12 cellular contexts compared by ENCODE assay signal in the genomic region with DNA sequence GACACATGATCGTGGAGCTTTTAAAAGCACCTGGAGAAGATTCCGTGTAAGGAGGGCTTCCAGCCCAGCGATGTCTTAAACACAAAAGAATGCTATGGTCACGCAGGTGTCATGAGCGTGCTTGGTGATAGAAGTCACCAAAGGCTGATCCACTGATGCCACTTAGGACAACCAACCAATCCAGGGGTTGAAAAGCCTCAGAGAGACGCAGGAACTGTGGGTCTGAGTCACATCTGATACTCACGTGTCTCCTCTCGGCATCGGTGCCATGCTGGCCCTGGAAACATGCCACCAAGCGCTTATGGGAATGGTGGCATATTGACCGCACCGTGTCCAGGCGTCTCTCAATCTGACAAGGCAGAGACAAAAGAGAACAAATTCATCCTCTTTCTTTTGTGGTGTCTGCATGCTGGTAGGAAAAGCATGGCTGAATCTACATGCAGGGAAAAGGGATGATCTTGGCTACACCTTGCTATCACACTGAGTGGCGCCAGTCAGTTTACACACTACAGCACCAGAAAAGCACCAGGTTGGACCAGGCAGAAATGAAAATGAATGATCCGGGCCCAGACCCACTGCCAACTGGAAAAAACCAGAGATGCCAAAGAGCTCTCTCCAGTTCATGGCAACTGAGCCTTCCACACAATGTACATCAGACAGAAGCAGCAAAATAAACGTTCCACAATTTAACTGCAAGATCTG. TPM values are rescaled to one million over a fixed set of nuclear protein-coding genes. Genes with fewer than 3 reads are reported as not detected.
DNase-seq lines count a peak whose midpoint lies in the region; ATAC-seq and TF ChIP-seq lines count a peak whose summit lies in the region.
"Had no signal": no experiment of that assay in that cellular context is flagged by ENCODE, and none has a peak within 500 bp of the region (broad histone marks: within the 10 kb centered on the region; RNA-seq: fewer than 3 reads in every experiment).

No MANE protein-coding gene starts in this region.

- POLR2A ChIA-PET in PC-3 (lab: Charles Lee; ENCODE audit: unreplicated experiment), result no interaction called here

- DNase-seq in PC-3 (no peak), endodermal cell (peak; percentile 35), AG20443 (ENCODE audit: low spot score) (no peak), NCI-H524 (lab: John Stamatoyannopoulos, UW) (no peak), dedifferentiated amniotic fluid mesenchymal stem cell (ENCODE audit: extremely low spot score) (no peak)
- no peak for DNase-seq in activated CD4-positive, alpha-beta T cell treated with anti-CD3 and anti-CD28 coated beads, Interleukin-2, amount 50 U/mL, for 48 hours
- DNase-seq: activated CD4-positive, alpha-beta T cell treated with anti-CD3 and anti-CD28 coated beads for 4 hours; activated naive CD4-positive, alpha-beta T cell treated with Interleukin-2 at 50 U/mL for 16 hours; CD4-positive, alpha-beta memory T cell; NCI-H510A treated with DMSO at 0.1 percent for 48 hours had no signal

- no peak for ATAC-seq in PC-3

- H3K9me3 ChIP-seq in BLaER1, result peaks cover 10% of the 10 kb centered on the region; the same call in 1 of the 2 replicates
- no peaks in the 10 kb centered on the region for H3K9me3 ChIP-seq in PC-3 (ENCODE audit: low read length)
- no peaks in the 10 kb centered on the region for H3K9me3 ChIP-seq in endodermal cell (ENCODE audit: control insufficient read depth, low read length)
- no peaks in the 10 kb centered on the region for H3K9me3 ChIP-seq in skeletal muscle satellite cell (replicated peaks; ENCODE audit: low read length)

- H3K4me3 Mint-ChIP-seq in endodermal cell, result no peak overlapping the region
- H3K4me3 Mint-ChIP-seq: CD4-positive, alpha-beta memory T cell had no signal

- H3K36me3 ChIP-seq in BLaER1, result peaks cover 64% of the 10 kb centered on the region
- peaks cover 6% of the 10 kb centered on the region; the same call in 1 of the 2 replicates for H3K36me3 ChIP-seq in PC-3 (ENCODE audit: low read depth, low read length)
- H3K36me3 ChIP-seq in endodermal cell (ENCODE audit: control insufficient read depth, insufficient read depth, low read length), result peaks cover 38% of the 10 kb centered on the region
- peaks cover 41% of the 10 kb centered on the region for H3K36me3 ChIP-seq in skeletal muscle satellite cell (ENCODE audit: insufficient read depth, low read length)

- WGBS in endodermal cell (ENCODE audit: insufficient coverage in 1 of 2, insufficient read length in 1 of 2), 2 experiments, result 97 to 98% methylated on average over 14 to 16 of the region's 16 CpGs

- no peak overlapping the region for H3K4me3 ChIP-seq in BLaER1
- H3K4me3 ChIP-seq in PC-3 (ENCODE audit: low read length), result no peak overlapping the region
- no peak overlapping the region for H3K4me3 ChIP-seq in endodermal cell (ENCODE audit: low read length)
- H3K4me3 ChIP-seq in skeletal muscle satellite cell (ENCODE audit: low read length), result peak overlapping the region; percentile 41

- peak overlapping the region; percentile 91 for H3K27ac Mint-ChIP-seq in endodermal cell

- H3K27ac ChIP-seq in BLaER1 (no peak overlapping the region), PC-3 (ENCODE audit: low read length) (no peak overlapping the region), endodermal cell (ENCODE audit: low read depth, low read length) (no peak overlapping the region)

- H3K9me3 Mint-ChIP-seq in endodermal cell, result no peaks in the 10 kb centered on the region

- H3K27me3 ChIP-seq in BLaER1, result no peaks in the 10 kb centered on the region
- H3K27me3 ChIP-seq in PC-3 (ENCODE audit: low read length), result no peaks in the 10 kb centered on the region
- H3K27me3 ChIP-seq in endodermal cell (ENCODE audit: control insufficient read depth, insufficient read depth, low read length, poor library complexity, severe bottlenecking), result no peaks in the 10 kb centered on the region
- no peaks in the 10 kb centered on the region for H3K27me3 ChIP-seq in skeletal muscle satellite cell (ENCODE audit: control insufficient read depth, insufficient read depth, low read length)

- H3K4me2 ChIP-seq in BLaER1 (peak overlapping the region; percentile 71; the same call in 1 of the 2 replicates), PC-3 (ENCODE audit: low read length) (peak overlapping the region; percentile 42), skeletal muscle satellite cell (ENCODE audit: low read length) (peak overlapping the region; percentile 77)

- no peaks in the 10 kb centered on the region for H3F3A ChIP-seq in PC-3 (ENCODE audit: low read length, unreplicated experiment)

- H3K4me1 Mint-ChIP-seq in endodermal cell, result peaks cover 28% of the 10 kb centered on the region

- peaks cover 24% of the 10 kb centered on the region for H3K79me2 ChIP-seq in PC-3 (ENCODE audit: low read length)

- peaks cover 38% of the 10 kb centered on the region for H3K36me3 Mint-ChIP-seq in endodermal cell (ENCODE audit: low read depth)

- BruUV-seq in PC-3 (replicated peaks; lab: Mats Ljungman, UMichigan), result no TSS peak

- H3K9me2 ChIP-seq in PC-3 (replicated peaks; ENCODE audit: low read length), result no peaks in the 10 kb centered on the region

- H3K9ac ChIP-seq in BLaER1, result no peak overlapping the region
- no peak overlapping the region for H3K9ac ChIP-seq in PC-3 (ENCODE audit: low read length)
- H3K9ac ChIP-seq in endodermal cell (ENCODE audit: extremely low read depth, low read length, poor library complexity, severe bottlenecking), result no peak overlapping the region
- peak overlapping the region; percentile 75 for H3K9ac ChIP-seq in skeletal muscle satellite cell (ENCODE audit: low read depth, low read length)

- H4K20me1 ChIP-seq in BLaER1 (peaks cover 100% of the 10 kb centered on the region), PC-3 (ENCODE audit: low read length) (no peaks in the 10 kb centered on the region)

- no peak overlapping the region for H2AFZ ChIP-seq in PC-3 (ENCODE audit: low read length)

- CTCF ChIA-PET in PC-3 (lab: Charles Lee), result no interaction called here

- H3K4me1 ChIP-seq in BLaER1, result peaks cover 87% of the 10 kb centered on the region
- peaks cover 22% of the 10 kb centered on the region for H3K4me1 ChIP-seq in PC-3 (ENCODE audit: insufficient read depth, low read length)
- H3K4me1 ChIP-seq in endodermal cell (ENCODE audit: control insufficient read depth, insufficient read depth, low read length), result peaks cover 3% of the 10 kb centered on the region
- peaks cover 44% of the 10 kb centered on the region for H3K4me1 ChIP-seq in skeletal muscle satellite cell (ENCODE audit: control insufficient read depth, insufficient read depth, low read length)

- TF ChIP-seq CTCF in PC-3 (conservative IDR thresholded peaks at IDR 0.05; ENCODE audit: low read depth, low read length), result no peak
- no peak for TF ChIP-seq CTCF in endodermal cell (conservative IDR thresholded peaks at IDR 0.05)

- intact Hi-C loops in PC-3 (cut with micrococcal nuclease), result no loop called here

- H3K27me3 Mint-ChIP-seq in endodermal cell (ENCODE audit: insufficient read depth), result no peaks in the 10 kb centered on the region
- H3K27me3 Mint-ChIP-seq: CD4-positive, alpha-beta memory T cell had no signal

RNA-seq across cellular contexts. Expression of a gene that starts 38.0 kb away (rescaled TPM):
- total RNA-seq in PC-3 (2014; rRNA removed) (12.8 and 15.7 TPM in 2 replicates), endodermal cell (100 to 1,000 TPM in 1 of 2 donors, 10 to 100 TPM in 1; 95.0 to 106 TPM)
- 59.0 TPM for polyA plus RNA-seq in endodermal cell (2013, experiment 1 of 2)
- 53.9 TPM for polyA plus RNA-seq in endodermal cell (2013, experiment 2 of 2)
- total RNA-seq in skeletal muscle satellite cell (2012; rRNA removed), result 24.1 and 27.3 TPM in 2 replicates
